Comparison of ENCODE assay signal across 9 cellular contexts in genomic region chr3:66172394-66172793, GRCh38.
"Had no signal": no experiment of that assay in that cellular context is flagged by ENCODE, and none has a peak within 500 bp of the region (broad histone marks: within the 10 kb centered on the region; RNA-seq: fewer than 3 reads in every experiment).

No MANE protein-coding gene starts in this region.

- H3K27ac ChIP-seq: GM23248, HL-60 had no signal

- H3K36me3 ChIP-seq: HAP-1 had no signal

- H3K4me1 ChIP-seq: HAP-1 had no signal

- H3K9me3 Mint-ChIP-seq: HFFc6 had no signal

- FAIRE-seq: K562 had no signal

- H3K4me3 ChIP-seq: GM23248, HAP-1, K562 had no signal

- DNase-seq: GM23248, GOT3, H7, HFFc6, IMR-90 had no signal

- H3K9me3 ChIP-seq: HAP-1 had no signal

- H3K27ac Mint-ChIP-seq: HFFc6 had no signal

- ATAC-seq: HCT116, K562 had no signal

- H3K4me3 Mint-ChIP-seq: HFFc6 had no signal
